Comparison of ENCODE assay signal across 1 cellular context in genomic region chr6:43263314-43264178, GRCh38.
TF ChIP-seq lines count a peak whose summit lies in the region.

No MANE protein-coding gene starts in this region.

TF ChIP-seq in K562, 482 proteins besides CTCF, POLR2A, EP300 and RAD21 (continued from another document):
- TF ChIP-seq MAZ (CRISPR knock-in tag; conservative IDR thresholded peaks at IDR 0.05 in 1 of 2, IDR thresholded peaks at IDR 0.05 in 1 of 2) (peak in 1 of 2 experiments; percentile 61; a peak in 2 of 4 replicates), SMARCA4 (IDR thresholded peaks at IDR 0.05) (no peak), JUN (IDR thresholded peaks at IDR 0.05; ENCODE audit: borderline replicate concordance, low read depth, low read length) (peak; percentile 47; the same call in 1 of the 2 replicates), JUN (CRISPR knock-in tag; IDR thresholded peaks at IDR 0.05; ENCODE audit: borderline replicate concordance) (no peak)
